In genomic region chr12:115259968-115260806, GRCh38 we compare ENCODE assay signal across 20 cellular contexts.
"Had no signal": no experiment of that assay in that cellular context is flagged by ENCODE, and none has a peak within 500 bp of the region (broad histone marks: within the 10 kb centered on the region; RNA-seq: fewer than 3 reads in every experiment).

No MANE protein-coding gene starts in this region.

- H3K36me3 ChIP-seq: heart left ventricle, left ventricle myocardium inferior, stomach, thoracic aorta, uterus had no signal

- DNase-seq: activated B cell treated with CpG ODN at 0.5 μM for 24 hours; activated CD4-positive, alpha-beta T cell treated with anti-CD3 and anti-CD28 coated beads, Interleukin-2, amount 10 ng/mL, durations not matched to agents 24 days and 14 days; activated CD8-positive, alpha-beta memory T cell treated with anti-CD3 and anti-CD28 coated beads for 24 hours; activated naive CD4-positive, alpha-beta T cell treated with anti-CD3 and anti-CD28 coated beads for 36 hours; effector CD4-positive, alpha-beta T cell; heart left ventricle; left ventricle myocardium inferior; stimulated activated CD4-positive, alpha-beta T cell treated with anti-CD3 and anti-CD28 coated beads, Interleukin-15, amount 100 ng/mL, for 24 hours; stimulated activated CD4-positive, alpha-beta T cell treated with anti-CD3 and anti-CD28 coated beads, Interleukin-4, amount 100 ng/mL, for 24 hours; stomach; uterus had no signal

- H3K4me1 ChIP-seq: heart left ventricle, left ventricle myocardium inferior, parathyroid adenoma, uterus had no signal

- H3K79me2 ChIP-seq: parathyroid adenoma had no signal

- ATAC-seq: activated T-helper 17 cell treated with anti-CD3 and anti-CD28 coated beads, Interleukin-2, amount 50 U/mL, for 72 hours; heart left ventricle had no signal

- H3K27me3 ChIP-seq: stomach, uterus had no signal

- H3K9ac ChIP-seq: parathyroid adenoma had no signal

- FAIRE-seq: astrocyte, colon, endothelial cell of umbilical vein, frontal cortex, islet of Langerhans, TTC549 had no signal

- H3K4me3 ChIP-seq: heart left ventricle, left ventricle myocardium inferior, stomach, thoracic aorta, uterus had no signal

- H3K27ac ChIP-seq: heart left ventricle, left ventricle myocardium inferior, parathyroid adenoma, stomach, thoracic aorta, uterus had no signal
